22 cellular contexts compared by ENCODE assay signal in genomic region chr1:174352883-174353608, GRCh38.
"Had no signal": no experiment of that assay in that cellular context is flagged by ENCODE, and none has a peak within 500 bp of the region (broad histone marks: within the 10 kb centered on the region; RNA-seq: fewer than 3 reads in every experiment).

No MANE protein-coding gene starts in this region.

- H3K27me3 Mint-ChIP-seq: effector memory CD8-positive, alpha-beta T cell; naive B cell had no signal

- H3K4me3 Mint-ChIP-seq: effector memory CD8-positive, alpha-beta T cell; neural progenitor cell; WTC11 had no signal

- H3K4me3 ChIP-seq: ascending aorta, colonic mucosa, dorsolateral prefrontal cortex, lower lobe of right lung, mucosa of descending colon, neural progenitor cell, stomach, suprapubic skin, tibial nerve had no signal

- H3K36me3 ChIP-seq: ascending aorta, brain microvascular endothelial cell, colonic mucosa, lower lobe of right lung, neural progenitor cell, stomach, suprapubic skin, tibial nerve had no signal

- H3K27ac ChIP-seq: ascending aorta, brain microvascular endothelial cell, colonic mucosa, dorsolateral prefrontal cortex, lower lobe of right lung, neural progenitor cell, stomach, suprapubic skin, tibial nerve had no signal

- H3K9me3 ChIP-seq: ascending aorta, colonic mucosa, lower lobe of right lung, mucosa of descending colon, suprapubic skin, tibial nerve had no signal

- H3K4me1 Mint-ChIP-seq: neural progenitor cell, WTC11 had no signal

- H3K27me3 ChIP-seq: ascending aorta, brain microvascular endothelial cell, colonic mucosa, dorsolateral prefrontal cortex, neural progenitor cell, stomach, suprapubic skin, tibial nerve had no signal

- H3K4me1 ChIP-seq: ascending aorta, colonic mucosa, lower lobe of right lung, neural progenitor cell, stomach, suprapubic skin, tibial nerve had no signal

- DNase-seq: activated gamma-delta T cell treated with Interleukin-2 at 50 U/mL for 16 hours; activated T-cell treated with anti-CD3 and anti-CD28 coated beads, Interleukin-2, amount 50 U/mL, for 1 hour; brain microvascular endothelial cell; colonic mucosa; dorsolateral prefrontal cortex; effector memory CD8-positive, alpha-beta T cell; lower lobe of right lung; mesendoderm; mucosa of descending colon; naive B cell; posterior cingulate gyrus; retina; stimulated activated CD4-positive, alpha-beta T cell treated with anti-CD3 and anti-CD28 coated beads, Interleukin-4, amount 100 ng/mL, for 4 hours; stomach; T-helper 9 cell had no signal

- H3K27ac Mint-ChIP-seq: activated naive CD4-positive, alpha-beta T cell treated with anti-CD3 and anti-CD28 coated beads, Interleukin-2, amount 50 U/mL, for 72 hours; neural progenitor cell; WTC11 had no signal

- ATAC-seq: activated naive CD4-positive, alpha-beta T cell treated with anti-CD3 and anti-CD28 coated beads, Interleukin-2, amount 50 U/mL, for 72 hours; effector memory CD8-positive, alpha-beta T cell; esophagus mucosa; lower lobe of right lung; mucosa of descending colon; WTC11 had no signal

- H3K9me3 Mint-ChIP-seq: effector memory CD8-positive, alpha-beta T cell had no signal
